8 cellular contexts compared by ENCODE assay signal in genomic region chr20:50588034-50588736, GRCh38.
DNase-seq lines count a peak whose midpoint lies in the region; ATAC-seq, FAIRE-seq and TF ChIP-seq lines count a peak whose summit lies in the region.

No MANE protein-coding gene starts in this region.

- no peaks in the 10 kb centered on the region for H3K9me3 Mint-ChIP-seq in GM23338
- H3K9me3 Mint-ChIP-seq in nephron: no peaks in the 10 kb centered on the region

- H3K27me3 ChIP-seq in GM23338 (ENCODE audit: insufficient read depth) (no peaks in the 10 kb centered on the region), OCI-LY1 (ENCODE audit: insufficient read depth, low read length) (no peaks in the 10 kb centered on the region), endothelial cell of umbilical vein (ENCODE audit: control insufficient read depth in 2 of 2, insufficient read depth in 2 of 2, low read length in 2 of 2) (no peaks in the 10 kb centered on the region)

- H3K27ac Mint-ChIP-seq in GM23338: no peak overlapping the region
- H3K27ac Mint-ChIP-seq in nephron: no peak overlapping the region

- H3K36me3 Mint-ChIP-seq in GM23338 (ENCODE audit: low read depth): peaks cover 9% of the 10 kb centered on the region
- H3K36me3 Mint-ChIP-seq in nephron (ENCODE audit: low read depth): peaks cover 28% of the 10 kb centered on the region

- DNase-seq in AG10803 (ENCODE audit: low read depth): peak; percentile 47
- DNase-seq in GM23338 (ENCODE audit: low spot score): peak; percentile 88
- DNase-seq in activated CD8-positive, alpha-beta memory T cell treated with anti-CD3 and anti-CD28 coated beads, Interleukin-2, amount 50 U/mL, for 4 hours: peak; percentile 78
- DNase-seq in endothelial cell of umbilical vein (ENCODE audit: low read depth, low spot score): peak; percentile 65
- DNase-seq in stimulated activated naive CD8-positive, alpha-beta T cell treated with anti-CD3 and anti-CD28 coated beads, Interleukin-15, Interleukin-2, amounts not matched to agents 100 U/mL and 50 U/mL, for 24 hours: peak; percentile 88

- TF ChIP-seq CTCF in AG10803 (conservative IDR thresholded peaks at IDR 0.05; ENCODE audit: low read length) (peak; percentile 96), GM23338 (conservative IDR thresholded peaks at IDR 0.05; ENCODE audit: low read depth in 2 of 2) (peak; percentile 95 to 99), OCI-LY1 (IDR thresholded peaks at IDR 0.05; ENCODE audit: low read length) (peak; percentile 98), endothelial cell of umbilical vein (IDR thresholded peaks at IDR 0.05; ENCODE audit: extremely low read depth in 1 of 2, insufficient read depth in 1 of 2, low read depth in 1 of 2, low read length in 2 of 2) (peak; percentile 96 to 99), nephron (IDR thresholded peaks at IDR 0.05; ENCODE audit: unreplicated experiment in 3 of 3) (peak; percentile 66 to 78 (median 74))

- H3K4me2 ChIP-seq in GM23338 (no peak overlapping the region), OCI-LY1 (ENCODE audit: low read length) (no peak overlapping the region), endothelial cell of umbilical vein (ENCODE audit: insufficient read depth, low read length) (no peak overlapping the region)

- TF ChIP-seq POLR2A in endothelial cell of umbilical vein (IDR thresholded peaks at IDR 0.05; ENCODE audit: low read depth, low read length): no peak

- dilution Hi-C loops in endothelial cell of umbilical vein (cut with MboI; ENCODE audit: extremely low pct_ligation_motif_present, low sequenced_read_pairs): no loop called here

- H2AFZ ChIP-seq in GM23338 (no peak overlapping the region), OCI-LY1 (ENCODE audit: low read length) (no peak overlapping the region), endothelial cell of umbilical vein (ENCODE audit: low read depth, low read length) (no peak overlapping the region)

- no peaks in the 10 kb centered on the region for H3K79me2 ChIP-seq in GM23338 (replicated peaks; ENCODE audit: insufficient read depth)
- H3K79me2 ChIP-seq in OCI-LY1 (ENCODE audit: insufficient read depth, low read length): no peaks in the 10 kb centered on the region
- no peaks in the 10 kb centered on the region for H3K79me2 ChIP-seq in endothelial cell of umbilical vein (ENCODE audit: control insufficient read depth, insufficient read depth, low read length)

- H3K4me3 ChIP-seq in AG10803 (ENCODE audit: low read length): no peak overlapping the region
- H3K4me3 ChIP-seq in GM23338: no peak overlapping the region
- no peak overlapping the region for H3K4me3 ChIP-seq in OCI-LY1 (ENCODE audit: low read depth, low read length, poor library complexity, severe bottlenecking)
- no peak overlapping the region for H3K4me3 ChIP-seq in endothelial cell of umbilical vein (replicated peaks in 1 of 3; ENCODE audit: insufficient read depth in 1 of 3, low read depth in 1 of 3, low read length in 3 of 3)

- H3K9me2 ChIP-seq in GM23338 (ENCODE audit: insufficient read depth): no peaks in the 10 kb centered on the region
- no peaks in the 10 kb centered on the region for H3K9me2 ChIP-seq in OCI-LY1 (ENCODE audit: low read depth, low read length)

- H4K20me1 ChIP-seq in GM23338 (replicated peaks; ENCODE audit: insufficient read depth) (no peaks in the 10 kb centered on the region; the same call in 1 of the 2 replicates), OCI-LY1 (ENCODE audit: insufficient read depth, low read length) (no peaks in the 10 kb centered on the region), endothelial cell of umbilical vein (replicated peaks; ENCODE audit: control insufficient read depth, extremely low read depth, insufficient read depth, low read length) (no peaks in the 10 kb centered on the region)

- no peaks in the 10 kb centered on the region for H3K9me1 ChIP-seq in endothelial cell of umbilical vein (replicated peaks; ENCODE audit: control insufficient read depth, extremely low read depth, insufficient read depth, low read length)

- CTCF ChIA-PET in endothelial cell of umbilical vein (lab: Charles Lee): interaction anchor here (0.5 to 2.8 kb wide), 32 partner anchors 8 to 409 kb away, joined by 3 to 16 read pairs (median 3); no protein-coding TSS in a partner anchor

- H3F3A ChIP-seq in GM23338 (replicated peaks; ENCODE audit: low read depth) (no peaks in the 10 kb centered on the region), OCI-LY1 (ENCODE audit: insufficient read depth, low read length) (no peaks in the 10 kb centered on the region)

- peak; percentile 76 for FAIRE-seq in endothelial cell of umbilical vein (lab: Jason Lieb, UNC)

- BruUV-seq in endothelial cell of umbilical vein (replicated peaks; lab: Mats Ljungman, UMichigan): no TSS peak

- H3K9me3 ChIP-seq in OCI-LY1 (ENCODE audit: low read length) (no peaks in the 10 kb centered on the region), endothelial cell of umbilical vein (replicated peaks; ENCODE audit: control insufficient read depth, insufficient read depth, low read length) (no peaks in the 10 kb centered on the region)

- H3K27me3 Mint-ChIP-seq in GM23338 (ENCODE audit: insufficient read depth, low read depth, poor library complexity) (peaks cover 2% of the 10 kb centered on the region), nephron (ENCODE audit: low read depth) (no peaks in the 10 kb centered on the region)

- H3K4me1 ChIP-seq in GM23338 (ENCODE audit: insufficient read depth) (no peaks in the 10 kb centered on the region), OCI-LY1 (ENCODE audit: insufficient read depth, low read length, severe bottlenecking) (peaks cover 1% of the 10 kb centered on the region), endothelial cell of umbilical vein (ENCODE audit: control insufficient read depth, extremely low read depth, insufficient read depth, low read length) (peaks cover 10% of the 10 kb centered on the region)

- ATAC-seq in GM23338 (peak; percentile 88), HG02623 (IDR thresholded peaks at IDR 0.05; ENCODE audit: unreplicated experiment) (no peak)
- peak; percentile 53 for ATAC-seq in stimulated activated naive CD8-positive, alpha-beta T cell treated with anti-CD3 and anti-CD28 coated beads, Interleukin-15, Interleukin-2, amounts not matched to agents 100 U/mL and 50 U/mL, for 24 hours

- H3K9ac ChIP-seq in OCI-LY1 (ENCODE audit: low read length) (no peak overlapping the region), endothelial cell of umbilical vein (replicated peaks; ENCODE audit: extremely low read depth, insufficient read depth, low read length) (no peak overlapping the region)

- H3K4me3 Mint-ChIP-seq in GM23338 (no peak overlapping the region), nephron (no peak overlapping the region)

- no peaks in the 10 kb centered on the region; the same call in 2 of the 3 replicates for H3K4me1 Mint-ChIP-seq in GM23338
- peaks cover 6% of the 10 kb centered on the region for H3K4me1 Mint-ChIP-seq in nephron

- intact Hi-C loops in endothelial cell of umbilical vein (cut with micrococcal nuclease): no loop called here

- POLR2A ChIA-PET in endothelial cell of umbilical vein (lab: Charles Lee): no interaction called here

- no peaks in the 10 kb centered on the region; the same call in 1 of the 2 replicates for H3K36me3 ChIP-seq in GM23338 (ENCODE audit: insufficient read depth)
- peaks cover 23% of the 10 kb centered on the region for H3K36me3 ChIP-seq in OCI-LY1 (ENCODE audit: insufficient read depth, low read length)
- peaks cover 2 to 33% of the 10 kb centered on the region in 2 experiments for H3K36me3 ChIP-seq in endothelial cell of umbilical vein (ENCODE audit: control insufficient read depth in 2 of 2, extremely low read depth in 1 of 2, insufficient read depth in 2 of 2, low read length in 2 of 2)

- H3K27ac ChIP-seq in GM23338 (ENCODE audit: low read depth) (no peak overlapping the region), OCI-LY1 (ENCODE audit: low read depth, low read length, poor library complexity, severe bottlenecking) (no peak overlapping the region), endothelial cell of umbilical vein (ENCODE audit: insufficient read depth, low read depth, low read length) (no peak overlapping the region)

TF ChIP-seq in GM23338, 12 proteins besides CTCF, POLR2A, EP300 and RAD21 (continues in another document):
- TF ChIP-seq ZNF114 (CRISPR knock-in tag; IDR thresholded peaks at IDR 0.05) (no peak), NANOG (IDR thresholded peaks at IDR 0.05; ENCODE audit: borderline replicate concordance) (no peak)

TF ChIP-seq in endothelial cell of umbilical vein, 7 proteins besides CTCF, POLR2A, EP300 and RAD21:
- peak; percentile 7 for TF ChIP-seq MAX (IDR thresholded peaks at IDR 0.05; ENCODE audit: insufficient read depth, insufficient read length)
- no peak for TF ChIP-seq MYC (IDR thresholded peaks at IDR 0.05; ENCODE audit: low read depth, low read length)
